Comparison of ENCODE assay signal across 8 cellular contexts in the genomic region with DNA sequence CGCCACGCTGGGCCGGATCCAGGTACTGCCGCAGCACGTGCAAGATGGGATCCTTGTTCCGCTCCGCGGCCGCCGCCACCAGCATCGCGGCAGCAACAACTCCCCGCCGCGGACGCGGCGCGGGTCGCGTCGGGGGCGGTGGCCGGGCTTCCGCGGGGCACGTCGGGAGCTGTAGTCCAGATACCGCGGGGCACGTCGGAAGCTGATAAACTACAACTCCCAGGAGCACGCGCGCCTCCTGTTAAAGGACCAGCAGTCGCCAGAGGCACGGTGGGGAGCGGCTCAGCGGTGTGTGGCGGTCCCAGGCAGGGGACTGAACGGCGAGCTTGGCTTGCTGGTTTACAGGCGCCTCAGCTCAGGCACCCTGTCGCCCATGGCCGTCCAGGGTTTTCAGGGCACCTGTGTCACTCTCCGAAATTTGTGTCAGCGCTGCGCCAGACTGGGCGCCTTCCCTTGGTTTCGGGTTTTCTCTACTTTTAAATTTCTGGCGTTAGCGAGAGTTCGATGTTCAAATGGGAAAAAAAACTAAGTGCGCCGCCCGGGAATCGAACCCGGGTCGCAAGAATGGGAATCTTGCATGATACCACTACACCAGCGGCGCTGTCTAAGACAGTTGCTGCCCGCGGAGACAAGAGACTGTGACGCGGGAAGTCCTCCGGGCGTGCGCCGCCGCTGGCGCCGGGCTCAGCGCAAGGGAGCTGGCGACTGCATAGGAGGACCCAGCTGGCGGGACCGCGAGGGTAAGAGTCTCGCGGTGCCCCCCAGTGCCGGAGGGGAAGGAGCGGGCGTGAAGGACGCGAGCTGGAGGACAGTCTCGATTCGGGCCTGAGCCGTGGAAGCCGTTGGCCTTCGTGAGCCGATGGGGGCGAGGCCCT. TPM values are rescaled to one million over a fixed set of nuclear protein-coding genes. Genes with fewer than 3 reads are reported as not detected.
A peak's percentile ranks its signal among the peaks of the same experiment; 100 is the strongest.
DNase-seq lines count a peak whose midpoint lies in the region; ATAC-seq and TF ChIP-seq lines count a peak whose summit lies in the region.

A gene (minus strand): TSS at position 100 of the 875 bp plus-strand sequence. CDS start 15 bp downstream, at position 85.

- H3K9me2 ChIP-seq in PC-3 (replicated peaks; ENCODE audit: low read length): no peaks in the 10 kb centered on the region

- H3K9ac ChIP-seq in PC-3 (ENCODE audit: low read length) (peak within 1 kb of the TSS; percentile 83), mucosa of rectum (ENCODE audit: low read depth in 1 of 2, low read length in 2 of 2) (peak within 1 kb of the TSS; percentile 81 to 84)

- no peaks in the 10 kb centered on the region for H3K36me3 ChIP-seq in PC-3 (ENCODE audit: low read depth, low read length)
- peaks cover 0 to 5% of the 10 kb centered on the region in 2 donors for H3K36me3 ChIP-seq in mucosa of rectum (ENCODE audit: control insufficient read depth in 2 of 2, insufficient read depth in 2 of 2, low read length in 2 of 2)

- peak within 1 kb of the TSS; percentile 78 for H3K4me3 ChIP-seq in Jurkat, Clone E6-1 (ENCODE audit: low read length)
- H3K4me3 ChIP-seq in PC-3 (ENCODE audit: low read length) (peak within 1 kb of the TSS; percentile 90), epithelial cell of proximal tubule (ENCODE audit: low read depth, low read length) (peak within 1 kb of the TSS; percentile 81), mucosa of rectum (ENCODE audit: low read length in 2 of 2) (peak within 1 kb of the TSS; percentile 79 to 84)

- POLR2A ChIA-PET in PC-3 (lab: Charles Lee; ENCODE audit: unreplicated experiment): interaction anchor here (1.0 kb wide), 1 partner anchor 59 kb away, joined by 4 read pairs; no protein-coding TSS in a partner anchor

- H3K4me1 ChIP-seq in PC-3 (ENCODE audit: insufficient read depth, low read length): peaks cover 3% of the 10 kb centered on the region; the same call in 1 of the 2 replicates
- peaks cover 13 to 14% of the 10 kb centered on the region in 2 donors for H3K4me1 ChIP-seq in mucosa of rectum (ENCODE audit: control insufficient read depth in 2 of 2, insufficient read depth in 2 of 2, low read length in 2 of 2)

- TF ChIP-seq CTCF in PC-3 (conservative IDR thresholded peaks at IDR 0.05; ENCODE audit: low read depth, low read length): no peak
- no peak for TF ChIP-seq CTCF in epithelial cell of proximal tubule (conservative IDR thresholded peaks at IDR 0.05; ENCODE audit: low read depth, low read length)

- BruUV-seq in PC-3 (replicated peaks; lab: Mats Ljungman, UMichigan): TSS peak; percentile 91

- H3K79me2 ChIP-seq in PC-3 (ENCODE audit: low read length): peaks cover 12% of the 10 kb centered on the region

- peak; percentile 97 for DNase-seq in DMS53 (lab: John Stamatoyannopoulos, UW)
- peak; percentile 92 for DNase-seq in Jurkat, Clone E6-1 (ENCODE audit: low read depth, low spot score)
- DNase-seq in PC-3: peak; percentile 88
- peak; percentile 90 for DNase-seq in activated T-cell treated with anti-CD3 and anti-CD28 coated beads for 48 hours (ENCODE audit: low read depth)
- DNase-seq in epithelial cell of proximal tubule (ENCODE audit: low read depth): no peak
- DNase-seq in stimulated activated CD8-positive, alpha-beta memory T cell treated with anti-CD3 and anti-CD28 coated beads, Interleukin-4, amount 100 ng/mL, for 4 hours (ENCODE audit: low read depth in 2 of 2, low spot score in 1 of 2): peak; percentile 85 to 91

- CTCF ChIA-PET in PC-3 (lab: Charles Lee): interaction anchor here (0.5 to 0.8 kb wide), 2 partner anchors 46 to 109 kb away, joined by 3 read pairs; a partner anchor contains a TSS

- no peaks in the 10 kb centered on the region for H4K20me1 ChIP-seq in PC-3 (ENCODE audit: low read length)

- H3F3A ChIP-seq in PC-3 (ENCODE audit: low read length, unreplicated experiment): no peaks in the 10 kb centered on the region

- H3K4me2 ChIP-seq in PC-3 (ENCODE audit: low read length): peak within 1 kb of the TSS; percentile 97

- no peaks in the 10 kb centered on the region for H3K27me3 ChIP-seq in PC-3 (ENCODE audit: low read length)
- H3K27me3 ChIP-seq in mucosa of rectum (ENCODE audit: control insufficient read depth in 2 of 2, insufficient read depth in 2 of 2, low read length in 2 of 2): no peaks in the 10 kb centered on the region

- intact Hi-C loops in PC-3 (cut with micrococcal nuclease): loop anchor here (5.0 kb wide), 1 partner anchor 49 kb away; no protein-coding TSS in a partner anchor

- H3K27ac ChIP-seq in PC-3 (ENCODE audit: low read length): peak within 1 kb of the TSS; percentile 54
- H3K27ac ChIP-seq in mucosa of rectum (ENCODE audit: low read depth in 2 of 2, low read length in 2 of 2): peak within 1 kb of the TSS; percentile 91 to 98

- peak; percentile 69 for ATAC-seq in GM21619 (IDR thresholded peaks at IDR 0.05; ENCODE audit: unreplicated experiment)
- ATAC-seq in PC-3: peak; percentile 88

- H2AFZ ChIP-seq in PC-3 (ENCODE audit: low read length): peak within 1 kb of the TSS; percentile 66

- no peaks in the 10 kb centered on the region for H3K9me3 ChIP-seq in PC-3 (ENCODE audit: low read length)
- H3K9me3 ChIP-seq in mucosa of rectum (ENCODE audit: control insufficient read depth in 2 of 2, low read length in 2 of 2): no peaks in the 10 kb centered on the region

RNA-seq across cellular contexts. Expression of the gene that starts here (rescaled TPM):
- polyA plus RNA-seq in Jurkat, Clone E6-1 (2012; ENCODE audit: insufficient read depth, insufficient read length): 171 TPM
- total RNA-seq in PC-3 (2014; rRNA removed) (179 and 207 TPM in 2 replicates), epithelial cell of proximal tubule (206 and 224 TPM in 2 replicates)
